In the genomic region with DNA sequence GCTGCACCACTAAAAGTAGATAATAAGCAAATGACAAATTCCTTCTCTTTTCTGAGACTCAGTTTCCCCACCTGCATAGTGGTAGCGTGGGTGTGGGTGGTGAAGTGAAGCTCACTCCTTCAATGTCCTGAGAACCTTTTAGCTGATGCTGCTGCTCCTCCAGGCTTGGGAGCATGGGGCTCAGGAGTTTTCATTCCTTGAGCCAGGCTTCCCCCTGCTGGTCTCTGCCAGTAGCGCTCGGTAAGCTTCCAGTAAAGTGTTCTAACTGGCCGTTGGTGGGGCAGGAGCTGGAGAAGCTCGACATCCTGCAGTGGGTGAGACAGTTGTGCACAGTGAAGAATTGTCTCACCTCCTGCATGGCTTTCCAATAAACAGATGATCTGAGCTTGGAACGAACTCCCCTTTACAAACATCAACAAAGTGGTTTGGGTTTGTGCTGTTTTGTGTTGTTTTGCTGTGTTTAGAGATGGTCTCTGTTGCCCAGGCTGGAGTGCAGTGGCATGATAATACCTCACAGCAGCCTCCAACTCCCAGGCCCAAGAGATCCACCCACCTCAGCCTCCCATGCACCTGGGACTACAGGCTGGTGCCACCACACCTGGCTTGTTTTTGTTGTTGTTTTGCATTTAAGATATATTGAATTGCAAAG, we compare ENCODE assay signal across 7 cellular contexts. TPM values are rescaled to one million over a fixed set of nuclear protein-coding genes. Genes with fewer than 3 reads are reported as not detected.
A peak's percentile ranks its signal among the peaks of the same experiment; 100 is the strongest.
DNase-seq lines count a peak whose midpoint lies in the region; ATAC-seq and TF ChIP-seq lines count a peak whose summit lies in the region.

No MANE protein-coding gene starts in this region.

- 0 to 2% methylated on average over 6 of the region's 6 CpGs for WGBS in heart right ventricle, 2 donors

- no peak for TF ChIP-seq POLR2A in NB4 (IDR thresholded peaks at IDR 0.05; ENCODE audit: extremely low read depth, insufficient read length)

- H3K36me3 ChIP-seq in heart right ventricle: no peaks in the 10 kb centered on the region

- peak; percentile 95 for ATAC-seq in HG02588 (IDR thresholded peaks at IDR 0.05; ENCODE audit: unreplicated experiment)
- peak; percentile 87 to 96 (median 94) for ATAC-seq in heart right ventricle

- DNase-seq in GM13977 (ENCODE audit: low spot score) (peak; percentile 77), NB4 (ENCODE audit: low read depth) (peak; percentile 77), SW 1271 (lab: John Stamatoyannopoulos, UW) (peak; percentile 58 to 83), heart right ventricle (peak; percentile 78 to 81), retinal pigment epithelial cell (ENCODE audit: low read depth) (no peak)
- DNase-seq in activated naive CD8-positive, alpha-beta T cell treated with anti-CD3 and anti-CD28 coated beads, Interleukin-2, amount 50 U/mL, for 16 hours (ENCODE audit: low read depth, low spot score): peak; percentile 45

- H3K27ac ChIP-seq in heart right ventricle: no peak overlapping the region

- H3K27me3 ChIP-seq in heart right ventricle: no peaks in the 10 kb centered on the region

- TF ChIP-seq CTCF in GM13977 (IDR thresholded peaks at IDR 0.05; ENCODE audit: extremely low read depth, insufficient read depth, missing control alignments) (peak; percentile 97), NB4 (IDR thresholded peaks at IDR 0.05; ENCODE audit: low read depth, low read length) (peak; percentile 94), heart right ventricle (IDR thresholded peaks at IDR 0.05) (peak; percentile 69 to 89 (median 86)), retinal pigment epithelial cell (conservative IDR thresholded peaks at IDR 0.05; ENCODE audit: low read depth, low read length) (peak; percentile 98)

- intact Hi-C loops in heart right ventricle (cut with DNase I): loop anchor here (1.0 to 10.0 kb wide), 10 partner anchors 127 to 863 kb away; a partner anchor contains a TSS

- H3K9me3 ChIP-seq in heart right ventricle: no peaks in the 10 kb centered on the region

- H3K4me3 ChIP-seq in NB4 (ENCODE audit: low read depth, low read length): no peak overlapping the region
- H3K4me3 ChIP-seq in heart right ventricle: no peak overlapping the region
- no peak overlapping the region for H3K4me3 ChIP-seq in retinal pigment epithelial cell (ENCODE audit: low read length)

- in situ Hi-C loops in GM13977 (cut with MboI; ENCODE audit: low pct_unique_long_range_greater_than_20kb, low sequenced_read_pairs, unreplicated experiment): loop anchor here (10.0 kb wide), 1 partner anchor 217 kb away; no protein-coding TSS in a partner anchor

- H3K4me1 ChIP-seq in heart right ventricle: no peaks in the 10 kb centered on the region

RNA-seq across cellular contexts. Expression of a gene that starts 34.6 kb away (rescaled TPM):
- 1,000 to 10,000 TPM in 1 of 10 donors, 100 to 1,000 TPM in 9; 261 to 1,135 (median 456) TPM for total RNA-seq in heart right ventricle
- polyA plus RNA-seq in heart right ventricle: 100 to 1,000 TPM; 144 to 924 TPM
